20 cellular contexts compared by ENCODE assay signal in genomic region chr3:46483799-46484198, GRCh38. TPM values are rescaled to one million over a fixed set of nuclear protein-coding genes. Genes with fewer than 3 reads are reported as not detected.
DNase-seq lines count a peak whose midpoint lies in the region; ATAC-seq, FAIRE-seq and TF ChIP-seq lines count a peak whose summit lies in the region.
"Had no signal": no experiment of that assay in that cellular context is flagged by ENCODE, and none has a peak within 500 bp of the region (broad histone marks: within the 10 kb centered on the region; RNA-seq: fewer than 3 reads in every experiment).

No MANE protein-coding gene starts in this region.

- H3K4me3 ChIP-seq in left ventricle myocardium inferior = no peak overlapping the region
- no peak overlapping the region for H3K4me3 ChIP-seq in right atrium auricular region
- H3K4me3 ChIP-seq in Loucy (ENCODE audit: low read length, poor library complexity, severe bottlenecking) = no peak overlapping the region
- no peak overlapping the region for H3K4me3 ChIP-seq in endothelial cell of umbilical vein (replicated peaks in 1 of 3; ENCODE audit: insufficient read depth in 1 of 3, low read depth in 1 of 3, low read length in 3 of 3)
- H3K4me3 ChIP-seq in stomach = no peak overlapping the region
- H3K4me3 ChIP-seq in neural progenitor cell = no peak overlapping the region

- no TSS peak for BruUV-seq in endothelial cell of umbilical vein (replicated peaks; lab: Mats Ljungman, UMichigan)

- H4K20me1 ChIP-seq in Loucy (ENCODE audit: insufficient read depth, low read length, poor library complexity, severe bottlenecking) (no peaks in the 10 kb centered on the region), endothelial cell of umbilical vein (replicated peaks; ENCODE audit: control insufficient read depth, extremely low read depth, insufficient read depth, low read length) (no peaks in the 10 kb centered on the region), neural progenitor cell (ENCODE audit: low read depth) (no peaks in the 10 kb centered on the region)

- H3K9ac ChIP-seq in Loucy (ENCODE audit: low read depth, low read length, poor library complexity, severe bottlenecking) (no peak overlapping the region), endothelial cell of umbilical vein (replicated peaks; ENCODE audit: extremely low read depth, insufficient read depth, low read length) (no peak overlapping the region), neural progenitor cell (no peak overlapping the region)

- dilution Hi-C loops in endothelial cell of umbilical vein (cut with MboI; ENCODE audit: extremely low pct_ligation_motif_present, low sequenced_read_pairs) = no loop called here

- H2AFZ ChIP-seq in Loucy (ENCODE audit: low read length) (no peak overlapping the region), endothelial cell of umbilical vein (ENCODE audit: low read depth, low read length) (no peak overlapping the region), neural progenitor cell (replicated peaks) (no peak overlapping the region)

- H3K36me3 ChIP-seq in left ventricle myocardium inferior (no peaks in the 10 kb centered on the region), right atrium auricular region (no peaks in the 10 kb centered on the region), Loucy (ENCODE audit: insufficient read depth, low read length) (no peaks in the 10 kb centered on the region), endothelial cell of umbilical vein (ENCODE audit: control insufficient read depth in 2 of 2, extremely low read depth in 1 of 2, insufficient read depth in 2 of 2, low read length in 2 of 2) (no peaks in the 10 kb centered on the region), stomach (no peaks in the 10 kb centered on the region), neural progenitor cell (no peaks in the 10 kb centered on the region)
- H3K36me3 ChIP-seq: BE2C had no signal

- H3K4me1 Mint-ChIP-seq in activated T-cell treated with anti-CD3 and anti-CD28 coated beads, Interleukin-2, amount 50 U/mL, for 72 hours (ENCODE audit: low read depth) = peaks cover 4% of the 10 kb centered on the region
- H3K4me1 Mint-ChIP-seq in neural progenitor cell = peaks cover 2% of the 10 kb centered on the region

- H3K4me3 Mint-ChIP-seq in activated T-cell treated with anti-CD3 and anti-CD28 coated beads, Interleukin-2, amount 50 U/mL, for 72 hours = no peak overlapping the region
- H3K4me3 Mint-ChIP-seq in neural progenitor cell = no peak overlapping the region
- H3K4me3 Mint-ChIP-seq: CD4-positive, alpha-beta memory T cell had no signal

- TF ChIP-seq POLR2A in endothelial cell of umbilical vein (IDR thresholded peaks at IDR 0.05; ENCODE audit: low read depth, low read length) = no peak
- TF ChIP-seq POLR2A in stomach (IDR thresholded peaks at IDR 0.05) = no peak

- H3F3A ChIP-seq in Loucy (ENCODE audit: low read depth) (no peaks in the 10 kb centered on the region), neural progenitor cell (ENCODE audit: low read depth) (no peaks in the 10 kb centered on the region)

- H3K27ac Mint-ChIP-seq in activated T-cell treated with anti-CD3 and anti-CD28 coated beads, Interleukin-2, amount 50 U/mL, for 72 hours = no peak overlapping the region
- H3K27ac Mint-ChIP-seq in neural progenitor cell = no peak overlapping the region

- no peak overlapping the region for H3K27ac ChIP-seq in left ventricle myocardium inferior (replicated peaks)
- no peak overlapping the region for H3K27ac ChIP-seq in right atrium auricular region
- H3K27ac ChIP-seq in endothelial cell of umbilical vein (ENCODE audit: insufficient read depth, low read depth, low read length) = no peak overlapping the region
- H3K27ac ChIP-seq in stomach = peak overlapping the region in 3 of 5 donors; percentile 69 to 83 (median 80)
- H3K27ac ChIP-seq in neural progenitor cell = no peak overlapping the region

- H3K79me2 ChIP-seq in Loucy (ENCODE audit: insufficient read depth, low read length) (no peaks in the 10 kb centered on the region), endothelial cell of umbilical vein (ENCODE audit: control insufficient read depth, insufficient read depth, low read length) (no peaks in the 10 kb centered on the region), neural progenitor cell (ENCODE audit: low read depth) (no peaks in the 10 kb centered on the region)

- TF ChIP-seq CTCF in left ventricle myocardium inferior (IDR thresholded peaks at IDR 0.05; ENCODE audit: borderline replicate concordance) = peak; percentile 10
- no peak for TF ChIP-seq CTCF in right atrium auricular region (IDR thresholded peaks at IDR 0.05)
- TF ChIP-seq CTCF in Loucy (conservative IDR thresholded peaks at IDR 0.05; ENCODE audit: low read length) = peak; percentile 42; the same call in 1 of the 2 replicates
- no peak for TF ChIP-seq CTCF in endothelial cell of umbilical vein (IDR thresholded peaks at IDR 0.05; ENCODE audit: extremely low read depth in 1 of 2, insufficient read depth in 1 of 2, low read depth in 1 of 2, low read length in 2 of 2)
- TF ChIP-seq CTCF in stomach (IDR thresholded peaks at IDR 0.05) = no peak
- TF ChIP-seq CTCF in neural progenitor cell (IDR thresholded peaks at IDR 0.05) = no peak

- H3K4me1 ChIP-seq in left ventricle myocardium inferior = peaks cover 6% of the 10 kb centered on the region
- H3K4me1 ChIP-seq in right atrium auricular region = peaks cover 0 to 5% of the 10 kb centered on the region in 2 donors
- H3K4me1 ChIP-seq in Loucy (ENCODE audit: insufficient read depth, low read length, poor library complexity, severe bottlenecking) = peaks cover under 1% of the 10 kb centered on the region
- no peaks in the 10 kb centered on the region for H3K4me1 ChIP-seq in endothelial cell of umbilical vein (ENCODE audit: control insufficient read depth, extremely low read depth, insufficient read depth, low read length)
- peaks cover 0 to 14% (median 6%) of the 10 kb centered on the region in 4 donors for H3K4me1 ChIP-seq in stomach
- no peaks in the 10 kb centered on the region for H3K4me1 ChIP-seq in neural progenitor cell
- H3K4me1 ChIP-seq: BE2C had no signal

- ATAC-seq in HG02885 (IDR thresholded peaks at IDR 0.05; ENCODE audit: poor library complexity, unreplicated experiment) = no peak
- ATAC-seq in activated T-cell treated with anti-CD3 and anti-CD28 coated beads, Interleukin-2, amount 50 U/mL, for 72 hours (replicated peaks in 1 of 2) = no peak
- ATAC-seq: Panc1 had no signal

- H3K9me3 ChIP-seq in left ventricle myocardium inferior (replicated peaks) = no peaks in the 10 kb centered on the region
- H3K9me3 ChIP-seq in right atrium auricular region = no peaks in the 10 kb centered on the region
- H3K9me3 ChIP-seq in Loucy (ENCODE audit: insufficient read depth, low read depth, low read length) = no peaks in the 10 kb centered on the region
- no peaks in the 10 kb centered on the region for H3K9me3 ChIP-seq in endothelial cell of umbilical vein (replicated peaks; ENCODE audit: control insufficient read depth, insufficient read depth, low read length)
- no peaks in the 10 kb centered on the region for H3K9me3 ChIP-seq in stomach
- no peaks in the 10 kb centered on the region for H3K9me3 ChIP-seq in neural progenitor cell (ENCODE audit: low read depth)
- H3K9me3 ChIP-seq: BE2C had no signal

- CTCF ChIA-PET in endothelial cell of umbilical vein (lab: Charles Lee) = interaction anchor here (0.8 to 3.2 kb wide), 5 partner anchors 13 to 146 kb away, joined by 4 to 17 read pairs (median 5); no protein-coding TSS in a partner anchor

- peaks cover 12% of the 10 kb centered on the region for H3K27me3 Mint-ChIP-seq in activated T-cell treated with anti-CD3 and anti-CD28 coated beads, Interleukin-2, amount 50 U/mL, for 72 hours (ENCODE audit: low read depth)
- peaks cover 3% of the 10 kb centered on the region for H3K27me3 Mint-ChIP-seq in neural progenitor cell (ENCODE audit: insufficient read depth, low read depth)

- TF ChIP-seq EP300 in stomach (IDR thresholded peaks at IDR 0.05) = no peak

- intact Hi-C loops in left ventricle myocardium inferior (cut with micrococcal nuclease) (no loop called here), endothelial cell of umbilical vein (cut with micrococcal nuclease) (loop anchor here (10.0 kb wide), 1 partner anchor 411 kb away; no protein-coding TSS in a partner anchor), stomach (cut with DNase I; ENCODE audit: low total_unique reads) (no loop called here)

- H3K36me3 Mint-ChIP-seq in activated T-cell treated with anti-CD3 and anti-CD28 coated beads, Interleukin-2, amount 50 U/mL, for 72 hours (ENCODE audit: insufficient read depth in 2 of 2) = no peaks in the 10 kb centered on the region
- no peaks in the 10 kb centered on the region for H3K36me3 Mint-ChIP-seq in neural progenitor cell
- H3K36me3 Mint-ChIP-seq: CD4-positive, alpha-beta memory T cell had no signal

- peak; percentile 12 for FAIRE-seq in endothelial cell of umbilical vein (lab: Jason Lieb, UNC)
- FAIRE-seq: D721Med, H1 had no signal

- no peaks in the 10 kb centered on the region for H3K9me2 ChIP-seq in Loucy (replicated peaks; ENCODE audit: low read depth, low read length)

- H3K4me2 ChIP-seq in Loucy (ENCODE audit: low read depth, low read length, poor library complexity, severe bottlenecking) (no peak overlapping the region), endothelial cell of umbilical vein (ENCODE audit: insufficient read depth, low read length) (no peak overlapping the region), neural progenitor cell (no peak overlapping the region)

- H3K27me3 ChIP-seq in left ventricle myocardium inferior (ENCODE audit: low read depth) (no peaks in the 10 kb centered on the region), right atrium auricular region (no peaks in the 10 kb centered on the region), Loucy (ENCODE audit: insufficient read depth, low read length, poor library complexity, severe bottlenecking) (no peaks in the 10 kb centered on the region), endothelial cell of umbilical vein (ENCODE audit: control insufficient read depth in 2 of 2, insufficient read depth in 2 of 2, low read length in 2 of 2) (peaks cover 0 to 2% of the 10 kb centered on the region in 2 experiments), stomach (peaks cover 0 to 3% (median 0%) of the 10 kb centered on the region in 3 donors), neural progenitor cell (no peaks in the 10 kb centered on the region)
- H3K27me3 ChIP-seq: BE2C had no signal

- no peaks in the 10 kb centered on the region for H3K9me1 ChIP-seq in endothelial cell of umbilical vein (replicated peaks; ENCODE audit: control insufficient read depth, extremely low read depth, insufficient read depth, low read length)

- POLR2A ChIA-PET in endothelial cell of umbilical vein (lab: Charles Lee) = no interaction called here

- DNase-seq in left ventricle myocardium inferior (no peak), right atrium auricular region (ENCODE audit: low spot score) (no peak), endothelial cell of umbilical vein (ENCODE audit: low read depth, low spot score) (no peak), stomach (no peak), neural progenitor cell (ENCODE audit: low spot score) (no peak)
- DNase-seq in activated T-cell treated with anti-CD3 and anti-CD28 coated beads, Interleukin-2, amount 50 U/mL, for 72 hours = no peak
- DNase-seq: ACHN; BE2C; CD4-positive, alpha-beta memory T cell; Kasumi-1; NCI-H1436 treated with DMSO at 0.1 percent for 48 hours; NCI-H2107; NCI-H446; SHP77 had no signal

- no peaks in the 10 kb centered on the region for H3K9me3 Mint-ChIP-seq in activated T-cell treated with anti-CD3 and anti-CD28 coated beads, Interleukin-2, amount 50 U/mL, for 72 hours
- no peaks in the 10 kb centered on the region for H3K9me3 Mint-ChIP-seq in neural progenitor cell
- H3K9me3 Mint-ChIP-seq: CD4-positive, alpha-beta memory T cell had no signal

- WGBS in stomach, 5 donors = 73 to 86% (median 75%) methylated on average over 3 of the region's 3 CpGs

RNA-seq across cellular contexts. Expression of gene RTP3, which starts 14.0 kb away (rescaled TPM):
- total RNA-seq in left ventricle myocardium inferior = not detected
- total RNA-seq in right atrium auricular region = not detected
- total RNA-seq in endothelial cell of umbilical vein = not detected in 2 replicates
- 0.06 TPM in 1 of 2 replicates, not detected in the other for polyA plus RNA-seq in endothelial cell of umbilical vein
- not detected in 2 replicates for polyA plus RNA-seq in endothelial cell of umbilical vein (2011; cell fraction: cytosol; rRNA removed)
- polyA plus RNA-seq in endothelial cell of umbilical vein (2011; cell fraction: nucleus; rRNA removed) = not detected in 2 replicates
- polyA plus RNA-seq in endothelial cell of umbilical vein (2012) = not detected in 2 replicates
- polyA minus RNA-seq in endothelial cell of umbilical vein = not detected in 2 replicates
- polyA minus RNA-seq in endothelial cell of umbilical vein (2011; cell fraction: cytosol; rRNA and poly(A)+ RNA removed) = not detected
- 0.34 TPM in 1 of 2 replicates, not detected in the other for polyA minus RNA-seq in endothelial cell of umbilical vein (2011; cell fraction: nucleus; rRNA and poly(A)+ RNA removed)
- not detected for total RNA-seq in stomach
- not detected for polyA plus RNA-seq in stomach
- not detected for total RNA-seq in activated T-cell treated with anti-CD3 and anti-CD28 coated beads, Interleukin-2, amount 50 U/mL, for 72 hours
- not detected in 2 replicates for total RNA-seq in neural progenitor cell (ENCODE audit: low replicate concordance)
- total RNA-seq: CD4-positive, alpha-beta memory T cell; Daoy; H1 had no signal
- polyA plus RNA-seq: CD4-positive, alpha-beta memory T cell had no signal

RNA-seq across cellular contexts. Expression of gene LTF, which starts 19.1 kb away (rescaled TPM):
- total RNA-seq in left ventricle myocardium inferior (2.7 TPM), right atrium auricular region (1 to 10 TPM in 1 of 2 donors, under 1 TPM in 1; 0.51 to 1.8 TPM), endothelial cell of umbilical vein (not detected in 2 replicates), stomach (100 to 1,000 TPM in 2 of 5 donors, 10 to 100 TPM in 2, under 1 TPM in 1; 0.58 to 275 (median 22.4) TPM), neural progenitor cell (ENCODE audit: low replicate concordance) (not detected in 2 replicates)
- polyA plus RNA-seq in endothelial cell of umbilical vein (not detected in 2 replicates), stomach (1,000 to 10,000 TPM in 1 of 3 donors, 100 to 1,000 TPM in 1, 1 to 10 TPM in 1; 8.1 to 1,112 (median 398) TPM)
- not detected in 2 replicates for polyA plus RNA-seq in endothelial cell of umbilical vein (2011; cell fraction: cytosol; rRNA removed)
- polyA plus RNA-seq in endothelial cell of umbilical vein (2011; cell fraction: nucleus; rRNA removed) = not detected in 2 replicates
- polyA plus RNA-seq in endothelial cell of umbilical vein (2012) = 0.51 TPM in 1 of 2 replicates, not detected in the other
- not detected in 2 replicates for polyA minus RNA-seq in endothelial cell of umbilical vein
- not detected for polyA minus RNA-seq in endothelial cell of umbilical vein (2011; cell fraction: cytosol; rRNA and poly(A)+ RNA removed)
- polyA minus RNA-seq in endothelial cell of umbilical vein (2011; cell fraction: nucleus; rRNA and poly(A)+ RNA removed) = not detected in 2 replicates
- not detected for total RNA-seq in activated T-cell treated with anti-CD3 and anti-CD28 coated beads, Interleukin-2, amount 50 U/mL, for 72 hours
- total RNA-seq: CD4-positive, alpha-beta memory T cell; Daoy had no signal
- polyA plus RNA-seq: CD4-positive, alpha-beta memory T cell had no signal

Comparison
In these comparisons a context has a peak if more than half of its experiments do, and no peak if none do; other contexts are left out.
1. CTCF ChIP-seq: peak in left ventricle myocardium inferior (single experiment) and Loucy (single experiment); none in right atrium auricular region (0 of 2), endothelial cell of umbilical vein (0 of 2), stomach (0 of 7) and neural progenitor cell (single experiment).
2. H3K27ac ChIP-seq: peak in stomach (3 of 5); none in left ventricle myocardium inferior (single experiment), right atrium auricular region (0 of 2), endothelial cell of umbilical vein (single experiment) and neural progenitor cell (single experiment).